Comparison of ENCODE assay signal across 20 cellular contexts in the genomic region with DNA sequence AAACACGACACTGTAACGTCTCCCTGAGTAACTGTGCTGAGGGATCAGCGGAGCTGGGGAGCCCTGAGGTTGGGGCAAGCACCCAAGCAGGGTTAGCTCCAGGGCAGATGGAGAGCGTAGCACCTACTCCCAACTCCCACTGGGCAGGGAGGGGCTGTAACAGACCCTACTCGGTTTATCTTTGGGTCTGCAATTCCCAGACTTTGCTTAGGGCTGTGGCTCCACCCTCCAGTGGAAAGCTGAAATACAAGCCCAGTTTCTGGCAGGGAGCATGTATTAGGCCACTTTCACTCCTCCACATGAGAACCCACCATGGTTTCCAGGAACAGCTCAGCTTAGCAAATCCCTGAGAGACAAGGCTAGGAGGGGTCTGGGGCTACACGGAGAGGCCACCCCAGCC. TPM values are rescaled to one million over a fixed set of nuclear protein-coding genes. Genes with fewer than 3 reads are reported as not detected.
DNase-seq lines count a peak whose midpoint lies in the region; ATAC-seq and TF ChIP-seq lines count a peak whose summit lies in the region.
"Had no signal": no experiment of that assay in that cellular context is flagged by ENCODE, and none has a peak within 500 bp of the region (broad histone marks: within the 10 kb centered on the region; RNA-seq: fewer than 3 reads in every experiment).

No MANE protein-coding gene starts in this region.

- no peaks in the 10 kb centered on the region for H3K79me1 ChIP-seq in neuronal stem cell (ENCODE audit: low read depth, low read length)

- H3K27ac ChIP-seq in left ventricle myocardium inferior (replicated peaks) (peak overlapping the region; percentile 82), neuronal stem cell (replicated peaks; ENCODE audit: low read length) (no peak overlapping the region), upper lobe of left lung (peak overlapping the region; percentile 48 to 72 (median 66)), prostate gland (peak overlapping the region in 1 of 2 donors; percentile 27)
- H3K27ac ChIP-seq: BLaER1, hepatocyte had no signal

- H3K9me3 ChIP-seq in left ventricle myocardium inferior (replicated peaks) (no peaks in the 10 kb centered on the region), neuronal stem cell (replicated peaks in 1 of 2; ENCODE audit: control insufficient read depth in 2 of 2, insufficient read depth in 1 of 2, low read depth in 1 of 2, low read length in 2 of 2) (no peaks in the 10 kb centered on the region), upper lobe of left lung (no peaks in the 10 kb centered on the region), prostate gland (no peaks in the 10 kb centered on the region)
- H3K9me3 ChIP-seq: BLaER1, HAP-1 had no signal

- no peak overlapping the region for H3K9ac ChIP-seq in neuronal stem cell (ENCODE audit: low read depth, low read length, poor library complexity)
- H3K9ac ChIP-seq: BLaER1 had no signal

- peaks cover 2% of the 10 kb centered on the region for H3K36me3 Mint-ChIP-seq in activated CD4-positive, alpha-beta T cell treated with anti-CD3 and anti-CD28 coated beads, Interleukin-2, amount 10 ng/mL, durations not matched to agents 7 days and 5 days (ENCODE audit: low read depth)
- H3K36me3 Mint-ChIP-seq: brain had no signal

- TF ChIP-seq EP300 in upper lobe of left lung (IDR thresholded peaks at IDR 0.05) = no peak

- no peak overlapping the region for H2BK120ac ChIP-seq in neuronal stem cell (ENCODE audit: low read depth, low read length)

- peak in 1 of 2 donors; percentile 69 for ATAC-seq in upper lobe of left lung (ENCODE audit: low FRiP score in 2 of 2)
- ATAC-seq: left colon had no signal

- CTCF ChIA-PET in activated CD4-positive, alpha-beta T cell treated with anti-CD3 and anti-CD28 coated beads, Interleukin-2, amount 10 ng/mL, durations not matched to agents 7 days and 5 days (lab: Charles Lee) = interaction anchor here (1.4 kb wide), 1 partner anchor 11 kb away, joined by 4 read pairs; no protein-coding TSS in a partner anchor

- TF ChIP-seq POLR2A in upper lobe of left lung (IDR thresholded peaks at IDR 0.05) (no peak), prostate gland (IDR thresholded peaks at IDR 0.05) (no peak)

- peaks cover 40% of the 10 kb centered on the region for H3K4me1 Mint-ChIP-seq in activated CD4-positive, alpha-beta T cell treated with anti-CD3 and anti-CD28 coated beads, Interleukin-2, amount 10 ng/mL, durations not matched to agents 7 days and 5 days

- H3K27me3 ChIP-seq in left ventricle myocardium inferior (ENCODE audit: low read depth) (peaks cover 25% of the 10 kb centered on the region), neuronal stem cell (ENCODE audit: control insufficient read depth in 3 of 3, insufficient read depth in 3 of 3, low read depth in 1 of 3, low read length in 3 of 3) (peaks cover 0 to 5% (median 0%) of the 10 kb centered on the region in 3 experiments), upper lobe of left lung (no peaks in the 10 kb centered on the region), prostate gland (replicated peaks; ENCODE audit: insufficient read depth) (no peaks in the 10 kb centered on the region)
- H3K27me3 ChIP-seq: BLaER1, hepatocyte had no signal

- no peak overlapping the region for H3K18ac ChIP-seq in neuronal stem cell (ENCODE audit: low read length)

- H3K27me3 Mint-ChIP-seq in activated CD4-positive, alpha-beta T cell treated with anti-CD3 and anti-CD28 coated beads, Interleukin-2, amount 10 ng/mL, durations not matched to agents 7 days and 5 days = no peaks in the 10 kb centered on the region

- no peak overlapping the region for H2AFZ ChIP-seq in neuronal stem cell (ENCODE audit: low read length)
- H2AFZ ChIP-seq: hepatocyte had no signal

- peak overlapping the region; percentile 33 for H2BK12ac ChIP-seq in neuronal stem cell (ENCODE audit: low read length)

- H3K4me3 ChIP-seq in left ventricle myocardium inferior (no peak overlapping the region), neuronal stem cell (ENCODE audit: low read length in 2 of 2) (no peak overlapping the region), upper lobe of left lung (no peak overlapping the region), prostate gland (no peak overlapping the region)
- H3K4me3 ChIP-seq: BLaER1, HAP-1, hepatocyte had no signal

- no peak overlapping the region for H3K14ac ChIP-seq in neuronal stem cell (ENCODE audit: low read length)

- POLR2A ChIA-PET in activated CD4-positive, alpha-beta T cell treated with anti-CD3 and anti-CD28 coated beads, Interleukin-2, amount 10 ng/mL, durations not matched to agents 7 days and 5 days (lab: Charles Lee) = no interaction called here

- no peaks in the 10 kb centered on the region for H3K9me3 Mint-ChIP-seq in activated CD4-positive, alpha-beta T cell treated with anti-CD3 and anti-CD28 coated beads, Interleukin-2, amount 10 ng/mL, durations not matched to agents 7 days and 5 days

- no peak overlapping the region for H2BK5ac ChIP-seq in neuronal stem cell (ENCODE audit: low read length)

- H3K4me2 ChIP-seq in neuronal stem cell (ENCODE audit: insufficient read depth, low read length, poor library complexity, severe bottlenecking) = no peak overlapping the region
- H3K4me2 ChIP-seq: BLaER1, hepatocyte had no signal

- no peak overlapping the region for H2BK15ac ChIP-seq in neuronal stem cell (ENCODE audit: low read length)

- H3K4me3 Mint-ChIP-seq in activated CD4-positive, alpha-beta T cell treated with anti-CD3 and anti-CD28 coated beads, Interleukin-2, amount 10 ng/mL, durations not matched to agents 7 days and 5 days = no peak overlapping the region
- H3K4me3 Mint-ChIP-seq: brain had no signal

- H3K36me3 ChIP-seq in left ventricle myocardium inferior (no peaks in the 10 kb centered on the region), neuronal stem cell (replicated peaks in 1 of 2; ENCODE audit: control insufficient read depth in 2 of 2, insufficient read depth in 2 of 2, low read length in 2 of 2) (no peaks in the 10 kb centered on the region), upper lobe of left lung (peaks cover 0 to 2% (median 0%) of the 10 kb centered on the region in 4 donors), prostate gland (no peaks in the 10 kb centered on the region)
- H3K36me3 ChIP-seq: BLaER1, HAP-1 had no signal

- peak overlapping the region; percentile 28 for H3K27ac Mint-ChIP-seq in activated CD4-positive, alpha-beta T cell treated with anti-CD3 and anti-CD28 coated beads, Interleukin-2, amount 10 ng/mL, durations not matched to agents 7 days and 5 days

- H4K8ac ChIP-seq in neuronal stem cell (ENCODE audit: low read depth, low read length) = no peak overlapping the region

- no peak for TF ChIP-seq CTCF in left ventricle myocardium inferior (IDR thresholded peaks at IDR 0.05; ENCODE audit: borderline replicate concordance)
- no peak for TF ChIP-seq CTCF in upper lobe of left lung (IDR thresholded peaks at IDR 0.05)
- no peak for TF ChIP-seq CTCF in prostate gland (IDR thresholded peaks at IDR 0.05)

- no peak overlapping the region for H4K91ac ChIP-seq in neuronal stem cell (ENCODE audit: low read depth, low read length, poor library complexity)

- H3K23ac ChIP-seq in neuronal stem cell (ENCODE audit: low read depth, low read length, poor library complexity) = no peak overlapping the region

- WGBS in neuronal stem cell (ENCODE audit: extremely low coverage in 2 of 2, insufficient read length in 2 of 2, insufficient replicate concordance in 1 of 2), 2 donors = no CpG with 5 or more reads among the region's 6 CpGs
- WGBS in upper lobe of left lung, 2 donors = 70 to 85% methylated on average over 4 to 6 of the region's 6 CpGs
- WGBS in prostate gland = 80% methylated on average over 6 of the region's 6 CpGs

- no peak overlapping the region for H2AK5ac ChIP-seq in neuronal stem cell (ENCODE audit: low read depth, low read length)

- H3K4ac ChIP-seq in neuronal stem cell (ENCODE audit: low read length) = no peak overlapping the region

- intact Hi-C loops in left ventricle myocardium inferior (cut with micrococcal nuclease) (no loop called here), prostate gland (cut with DNase I) (no loop called here)

- no peak for DNase-seq in activated CD4-positive, alpha-beta T cell treated with anti-CD3 and anti-CD28 coated beads, Interleukin-2, amount 10 ng/mL, durations not matched to agents 7 days and 5 days
- DNase-seq in activated CD4-positive, alpha-beta T cell treated with anti-CD3 and anti-CD28 coated beads, Interleukin-2, amount 50 U/mL, for 4 hours = no peak
- DNase-seq in left ventricle myocardium inferior = no peak
- DNase-seq in neuronal stem cell (ENCODE audit: low spot score) = no peak
- no peak for DNase-seq in upper lobe of left lung
- no peak for DNase-seq in prostate gland (ENCODE audit: low spot score)
- no peak for DNase-seq in putamen (ENCODE audit: low spot score)
- no peak for DNase-seq in NK-92 (lab: John Stamatoyannopoulos, UW; ENCODE audit: unreplicated experiment)
- DNase-seq: activated CD4-positive, alpha-beta T cell treated with anti-CD3 and anti-CD28 coated beads for 1 hour; left colon; NCI-H1436; retina; stimulated activated CD4-positive, alpha-beta T cell treated with anti-CD3 and anti-CD28 coated beads, Interleukin-4, amount 100 ng/mL, for 1 hour had no signal

- peaks cover 11% of the 10 kb centered on the region for H3K4me1 ChIP-seq in left ventricle myocardium inferior
- H3K4me1 ChIP-seq in neuronal stem cell (ENCODE audit: control insufficient read depth in 2 of 2, insufficient read depth in 1 of 2, low read depth in 1 of 2, low read length in 2 of 2) = peaks cover 0 to 6% of the 10 kb centered on the region in 2 donors
- peaks cover 5 to 20% (median 9%) of the 10 kb centered on the region in 4 donors for H3K4me1 ChIP-seq in upper lobe of left lung
- no peaks in the 10 kb centered on the region for H3K4me1 ChIP-seq in prostate gland (replicated peaks)
- H3K4me1 ChIP-seq: BLaER1, HAP-1 had no signal

RNA-seq across cellular contexts. Expression of a gene that starts 17.3 kb away (rescaled TPM):
- total RNA-seq in activated CD4-positive, alpha-beta T cell treated with anti-CD3 and anti-CD28 coated beads, Interleukin-2, amount 10 ng/mL, durations not matched to agents 7 days and 5 days = 100 to 1,000 TPM; 196 to 216 TPM
- total RNA-seq in left ventricle myocardium inferior = 4.1 TPM
- 0.81 TPM for polyA plus RNA-seq in neuronal stem cell (2013, experiment 1 of 2)
- 0.82 TPM for polyA plus RNA-seq in neuronal stem cell (2013, experiment 2 of 2)
- 100 to 1,000 TPM in 1 of 6 donors, 10 to 100 TPM in 5; 21.0 to 121 (median 49.6) TPM for total RNA-seq in upper lobe of left lung
- total RNA-seq in prostate gland = 10 to 100 TPM; 37.2 to 75.8 TPM
- total RNA-seq: A172, LHCN-M2, myocyte had no signal
